In genomic region chr15:23411841-23412240, GRCh38 we compare ENCODE assay signal across 31 cellular contexts. TPM values are rescaled to one million over a fixed set of nuclear protein-coding genes. Genes with fewer than 3 reads are reported as not detected.
"Had no signal": no experiment of that assay in that cellular context is flagged by ENCODE, and none has a peak within 500 bp of the region (broad histone marks: within the 10 kb centered on the region; RNA-seq: fewer than 3 reads in every experiment).

No MANE protein-coding gene starts in this region.

- H3K4me3 ChIP-seq: adrenal gland, ascending aorta, breast epithelium, cardiac muscle cell, esophagus muscularis mucosa, gastrocnemius medialis, heart left ventricle had no signal

- ATAC-seq: activated naive CD8-positive, alpha-beta T cell treated with anti-CD3 and anti-CD28 coated beads, Interleukin-2, amount 50 U/mL, for 24 hours; activated T-cell treated with anti-CD3 and anti-CD28 coated beads, Interleukin-2, amount 50 U/mL, for 72 hours; effector memory CD8-positive, alpha-beta T cell; foreskin keratinocyte; gastrocnemius medialis; heart left ventricle had no signal

- H3K9me3 ChIP-seq: adrenal gland, ascending aorta, gastrocnemius medialis, heart left ventricle had no signal

- H3K27ac ChIP-seq: adrenal gland, ascending aorta, breast epithelium, cardiac muscle cell, esophagus muscularis mucosa, foreskin keratinocyte, gastrocnemius medialis, heart left ventricle had no signal

- H3K4me1 ChIP-seq: ascending aorta, breast epithelium, esophagus muscularis mucosa, foreskin keratinocyte, gastrocnemius medialis, heart left ventricle had no signal

- DNase-seq: activated CD4-positive, alpha-beta memory T cell treated with anti-CD3 and anti-CD28 coated beads, Interleukin-2, amount 10 ng/mL, durations not matched to agents 7 days and 5 days; activated CD4-positive, alpha-beta T cell treated with anti-CD3 and anti-CD28 coated beads for 4 hours; activated CD4-positive, alpha-beta T cell treated with anti-CD3 and anti-CD28 coated beads, Interleukin-2, amount 10 ng/mL, durations not matched to agents 7 days and 5 days; activated CD4-positive, alpha-beta T cell treated with anti-CD3 and anti-CD28 coated beads, Interleukin-2, amount 50 U/mL, for 4 hours; activated CD4-positive, CD25-positive, alpha-beta regulatory T cell; activated CD4-positive, CD25-positive, alpha-beta regulatory T cell treated with anti-CD3 and anti-CD28 coated beads, Interleukin-2, amount 50 U/mL, for 72 hours; activated CD8-positive, alpha-beta memory T cell treated with anti-CD3 and anti-CD28 coated beads, Interleukin-2, amount 50 U/mL, for 48 hours; activated naive CD4-positive, alpha-beta T cell treated with anti-CD3 and anti-CD28 coated beads for 36 hours; activated naive CD8-positive, alpha-beta T cell treated with anti-CD3 and anti-CD28 coated beads for 36 hours; activated naive CD8-positive, alpha-beta T cell treated with anti-CD3 and anti-CD28 coated beads, Interleukin-2, amount 50 U/mL, for 24 hours; activated T-cell treated with anti-CD3 and anti-CD28 coated beads for 4 hours; activated T-cell treated with anti-CD3 and anti-CD28 coated beads, Interleukin-2, amount 50 U/mL, for 24 hours; activated T-cell treated with anti-CD3 and anti-CD28 coated beads, Interleukin-2, amount 50 U/mL, for 72 hours; adrenal gland; amygdala; cortex of kidney; dermis blood vessel endothelial cell; effector CD4-positive, alpha-beta T cell; effector memory CD8-positive, alpha-beta T cell; erythroblast; foreskin keratinocyte; gastrocnemius medialis; glutamatergic neuron; heart left ventricle; T-helper 2 cell had no signal

- H3K36me3 ChIP-seq: adrenal gland, ascending aorta, breast epithelium, cardiac muscle cell, esophagus muscularis mucosa, gastrocnemius medialis, heart left ventricle had no signal

- H3K27me3 ChIP-seq: adrenal gland, ascending aorta, breast epithelium, cardiac muscle cell, esophagus muscularis mucosa, foreskin keratinocyte, gastrocnemius medialis, heart left ventricle had no signal

RNA-seq across cellular contexts. Expression of gene GOLGA6L2, which starts 35.2 kb away (rescaled TPM):
- total RNA-seq: activated CD4-positive, alpha-beta memory T cell treated with anti-CD3 and anti-CD28 coated beads, Interleukin-2, amount 10 ng/mL, durations not matched to agents 7 days and 5 days; activated CD4-positive, alpha-beta T cell treated with anti-CD3 and anti-CD28 coated beads, Interleukin-2, amount 10 ng/mL, durations not matched to agents 7 days and 5 days; activated naive CD4-positive, alpha-beta T cell treated with anti-CD3 and anti-CD28 coated beads for 36 hours; activated naive CD8-positive, alpha-beta T cell treated with anti-CD3 and anti-CD28 coated beads for 36 hours; activated T-cell treated with anti-CD3 and anti-CD28 coated beads, Interleukin-2, amount 50 U/mL, for 72 hours; adrenal gland; ascending aorta; breast epithelium; cardiac muscle cell; cerebellum; dermis blood vessel endothelial cell; esophagus muscularis mucosa; foreskin keratinocyte; gastrocnemius medialis; heart left ventricle; T-helper 1 cell treated with Interleukin-12 subunit alpha and Interleukin-12 subunit beta and Interleukin-4 antibody, amounts not matched to agents 30 ng/mL and 1 ng/mL, for 36 hours had no signal
- polyA plus RNA-seq: cardiac muscle cell, foreskin keratinocyte, heart left ventricle had no signal

RNA-seq across cellular contexts. Expression of gene GOLGA8S, which starts 57.3 kb away (rescaled TPM):
- total RNA-seq: ascending aorta, cardiac muscle cell, dermis blood vessel endothelial cell had no signal
- polyA plus RNA-seq: cardiac muscle cell, foreskin keratinocyte had no signal
